ENCODE assay signal across 1 cellular context in the genomic region with DNA sequence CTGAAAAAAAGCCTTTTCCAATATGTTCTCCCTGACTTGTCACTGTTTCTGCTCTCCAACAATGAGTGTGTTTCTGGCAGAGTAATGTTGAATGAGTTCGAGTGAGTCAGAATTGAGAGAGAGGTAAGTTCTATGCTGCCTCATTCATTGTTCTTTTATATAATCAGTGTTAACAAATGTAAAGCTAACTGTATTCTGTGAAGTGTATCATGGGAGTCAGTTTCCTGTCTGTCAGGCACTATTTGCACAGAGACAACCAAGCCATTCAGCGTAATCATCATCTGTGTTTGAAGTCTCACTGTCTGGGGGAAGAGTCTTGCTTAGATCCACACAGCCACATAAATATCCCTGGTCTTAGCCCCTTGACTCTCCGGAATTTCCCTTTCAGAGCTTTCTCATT.
TF ChIP-seq lines count a peak whose summit lies in the region.

No MANE protein-coding gene starts in this region.

TF ChIP-seq in HepG2, 621 proteins besides CTCF, POLR2A, EP300 and RAD21 (continued from another document):
- no peak for TF ChIP-seq ZNF775 (CRISPR knock-in tag; IDR thresholded peaks at IDR 0.05; ENCODE audit: borderline replicate concordance)
- TF ChIP-seq, protein P1, sequence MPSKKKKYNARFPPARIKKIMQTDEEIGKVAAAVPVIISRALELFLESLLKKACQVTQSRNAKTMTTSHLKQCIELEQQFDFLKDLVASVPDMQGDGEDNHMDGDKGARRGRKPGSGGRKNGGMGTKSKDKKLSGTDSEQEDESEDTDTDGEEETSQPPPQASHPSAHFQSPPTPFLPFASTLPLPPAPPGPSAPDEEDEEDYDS (CRISPR knock-in tag; IDR thresholded peaks at IDR 0.05), result peak; percentile 52
- no peak for TF ChIP-seq RNF2 (conservative IDR thresholded peaks at IDR 0.05; ENCODE audit: low read depth)
- peak; percentile 32; the same call in 1 of the 2 replicates for TF ChIP-seq ZNF362 (CRISPR knock-in tag; IDR thresholded peaks at IDR 0.05; ENCODE audit: borderline replicate concordance)
- TF ChIP-seq ZNF7 (CRISPR knock-in tag; IDR thresholded peaks at IDR 0.05), result peak; percentile 7; the same call in 1 of the 2 replicates
- no peak for TF ChIP-seq GABPA (IDR thresholded peaks at IDR 0.05; ENCODE audit: low read depth, low read length)
- TF ChIP-seq GABPA (CRISPR knock-in tag; IDR thresholded peaks at IDR 0.05; ENCODE audit: low read depth), result 0 out of 2 replicates have a peak, but pooled peaks have one; percentile 27
- peak; percentile 31; the same call in 1 of the 2 replicates for TF ChIP-seq EHMT2 (IDR thresholded peaks at IDR 0.05; ENCODE audit: borderline replicate concordance, low read depth, low read length)
- TF ChIP-seq BCL6 (CRISPR knock-in tag; IDR thresholded peaks at IDR 0.05), result peak; percentile 85
- peak; percentile 95 for TF ChIP-seq ZGPAT (CRISPR knock-in tag; IDR thresholded peaks at IDR 0.05)
- no peak for TF ChIP-seq ZNF460 (CRISPR knock-in tag; IDR thresholded peaks at IDR 0.05; ENCODE audit: borderline replicate concordance)
- peak; percentile 93 for TF ChIP-seq PPARG (CRISPR knock-in tag; conservative IDR thresholded peaks at IDR 0.05)
- TF ChIP-seq, protein P2, sequence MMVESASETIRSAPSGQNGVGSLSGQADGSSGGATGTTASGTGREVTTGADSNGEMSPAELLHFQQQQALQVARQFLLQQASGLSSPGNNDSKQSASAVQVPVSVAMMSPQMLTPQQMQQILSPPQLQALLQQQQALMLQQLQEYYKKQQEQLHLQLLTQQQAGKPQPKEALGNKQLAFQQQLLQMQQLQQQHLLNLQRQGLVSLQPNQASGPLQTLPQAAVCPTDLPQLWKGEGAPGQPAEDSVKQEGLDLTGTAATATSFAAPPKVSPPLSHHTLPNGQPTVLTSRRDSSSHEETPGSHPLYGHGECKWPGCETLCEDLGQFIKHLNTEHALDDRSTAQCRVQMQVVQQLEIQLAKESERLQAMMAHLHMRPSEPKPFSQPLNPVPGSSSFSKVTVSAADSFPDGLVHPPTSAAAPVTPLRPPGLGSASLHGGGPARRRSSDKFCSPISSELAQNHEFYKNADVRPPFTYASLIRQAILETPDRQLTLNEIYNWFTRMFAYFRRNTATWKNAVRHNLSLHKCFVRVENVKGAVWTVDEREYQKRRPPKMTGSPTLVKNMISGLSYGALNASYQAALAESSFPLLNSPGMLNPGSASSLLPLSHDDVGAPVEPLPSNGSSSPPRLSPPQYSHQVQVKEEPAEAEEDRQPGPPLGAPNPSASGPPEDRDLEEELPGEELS (CRISPR knock-in tag; IDR thresholded peaks at IDR 0.05), result peak; percentile 92
- TF ChIP-seq ZBTB7B (CRISPR knock-in tag; IDR thresholded peaks at IDR 0.05), result peak; percentile 22; the same call in 1 of the 2 replicates
- TF ChIP-seq NCOA2 (CRISPR knock-in tag; IDR thresholded peaks at IDR 0.05), result peak; percentile 84
- TF ChIP-seq MNT (IDR thresholded peaks at IDR 0.05), result no peak
- TF ChIP-seq ZNF235 (CRISPR knock-in tag; IDR thresholded peaks at IDR 0.05; ENCODE audit: borderline replicate concordance), result no peak
- TF ChIP-seq FOXJ3 (CRISPR knock-in tag; IDR thresholded peaks at IDR 0.05; ENCODE audit: borderline replicate concordance), result peak; percentile 59; the same call in 1 of the 2 replicates
- peak; percentile 85; the same call in 1 of the 2 replicates for TF ChIP-seq MEIS2 (CRISPR knock-in tag; IDR thresholded peaks at IDR 0.05)
- TF ChIP-seq KDM3A (CRISPR knock-in tag; IDR thresholded peaks at IDR 0.05; ENCODE audit: low read depth), result 0 out of 2 replicates have a peak, but pooled peaks have one; percentile 20
